ENCODE assay signal across 8 cellular contexts in the genomic region with DNA sequence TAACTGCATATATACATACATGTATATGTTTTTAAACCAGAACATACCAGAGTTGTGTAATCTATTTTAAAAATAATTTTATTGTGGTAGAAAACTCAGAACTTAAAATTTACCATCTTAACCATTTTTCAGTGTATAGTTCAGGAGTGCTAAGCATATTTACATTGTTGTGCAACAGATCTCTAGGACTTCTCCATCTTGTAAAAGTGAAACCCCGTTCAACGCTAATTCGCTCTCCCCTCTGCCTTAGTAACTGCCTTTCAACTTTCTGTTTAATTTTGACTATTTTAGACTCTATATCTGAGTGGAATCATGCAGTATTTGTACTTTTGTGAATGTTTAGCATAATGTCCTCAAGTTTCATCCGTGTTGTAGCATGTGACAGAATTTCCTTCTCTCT. TPM values are rescaled to one million over a fixed set of nuclear protein-coding genes. Genes with fewer than 3 reads are reported as not detected.
A peak's percentile ranks its signal among the peaks of the same experiment; 100 is the strongest.
DNase-seq lines count a peak whose midpoint lies in the region; ATAC-seq and TF ChIP-seq lines count a peak whose summit lies in the region.

No MANE protein-coding gene starts in this region.

- H3K27ac Mint-ChIP-seq in WTC11: no peak overlapping the region

- H3K4me3 ChIP-seq in neutrophil (ENCODE audit: low read depth in 1 of 2, low read length in 1 of 2): peak overlapping the region; percentile 35 to 63

- ATAC-seq in GM18907 (IDR thresholded peaks at IDR 0.05; ENCODE audit: unreplicated experiment) (peak; percentile 53), HG02885 (IDR thresholded peaks at IDR 0.05; ENCODE audit: poor library complexity, unreplicated experiment) (peak; percentile 74), WTC11 (no peak)

- CTCF ChIA-PET in WTC11 (lab: Charles Lee): no interaction called here

- no peaks in the 10 kb centered on the region for H3K36me3 Mint-ChIP-seq in WTC11

- peaks cover 29% of the 10 kb centered on the region for H3K4me1 Mint-ChIP-seq in WTC11

- no peaks in the 10 kb centered on the region for H3K36me3 ChIP-seq in neutrophil

- H3K9me3 Mint-ChIP-seq in WTC11: no peaks in the 10 kb centered on the region

- H3K4me1 ChIP-seq in neutrophil (ENCODE audit: control insufficient read depth in 1 of 2, insufficient read depth in 1 of 2, low read depth in 1 of 2, low read length in 1 of 2): peaks cover 13 to 24% of the 10 kb centered on the region in 2 experiments

- POLR2A ChIA-PET in WTC11 (lab: Charles Lee): no interaction called here

- H3K9me3 ChIP-seq in neutrophil: no peaks in the 10 kb centered on the region

- H3K27me3 ChIP-seq in neutrophil: no peaks in the 10 kb centered on the region

- no peak for TF ChIP-seq CTCF in WTC11 (IDR thresholded peaks at IDR 0.05)
- TF ChIP-seq CTCF in neutrophil (IDR thresholded peaks at IDR 0.05): no peak

- peaks cover 8% of the 10 kb centered on the region for H3K27me3 Mint-ChIP-seq in WTC11 (ENCODE audit: low read depth)

- H3K27ac ChIP-seq in neutrophil: peak overlapping the region; percentile 35

- DNase-seq in WTC11 (ENCODE audit: low spot score): no peak
- DNase-seq in stimulated activated CD4-positive, alpha-beta T cell treated with anti-CD3 and anti-CD28 coated beads, Interleukin-4, amount 100 ng/mL, for 4 hours: no peak
- no peak for DNase-seq in stimulated activated CD4-positive, alpha-beta T cell treated with anti-CD3 and anti-CD28 coated beads, Interleukin-15, amount 100 ng/mL, for 24 hours
- DNase-seq in NCI-H2196 (lab: John Stamatoyannopoulos, UW; ENCODE audit: unreplicated experiment): no peak
- DNase-seq in hippocampal formation (lab: John Stamatoyannopoulos, UW): no peak

- H3K4me3 Mint-ChIP-seq in WTC11: peak overlapping the region; percentile 80

TF ChIP-seq in WTC11, 78 proteins besides CTCF, POLR2A, EP300 and RAD21:
- no peak for TF ChIP-seq FOXJ3 (CRISPR knock-in tag; IDR thresholded peaks at IDR 0.05; ENCODE audit: borderline replicate concordance)
- TF ChIP-seq HMGA2 (CRISPR knock-in tag; IDR thresholded peaks at IDR 0.05): no peak
- no peak for TF ChIP-seq NR3C1 (CRISPR knock-in tag; conservative IDR thresholded peaks at IDR 0.05; ENCODE audit: low read depth)
TF ChIP-seq in WTC11: peak in this region for 0.

RNA-seq across cellular contexts. Expression of a gene that starts 51.8 kb away (rescaled TPM):
- total RNA-seq in WTC11 (2021): 147 to 162 TPM (median 160 TPM) in 3 replicates
